12 cellular contexts compared by ENCODE assay signal in genomic region chr15:101244039-101244781, GRCh38. TPM values are rescaled to one million over a fixed set of nuclear protein-coding genes. Genes with fewer than 3 reads are reported as not detected.
DNase-seq lines count a peak whose midpoint lies in the region; ATAC-seq and TF ChIP-seq lines count a peak whose summit lies in the region.
"Had no signal": no experiment of that assay in that cellular context is flagged by ENCODE, and none has a peak within 500 bp of the region (broad histone marks: within the 10 kb centered on the region; RNA-seq: fewer than 3 reads in every experiment).

No MANE protein-coding gene starts in this region.

- no peak overlapping the region for H3K27ac Mint-ChIP-seq in activated naive CD4-positive, alpha-beta T cell treated with anti-CD3 and anti-CD28 coated beads for 36 hours

- H3K79me2 ChIP-seq in SU-DHL-6 (ENCODE audit: insufficient read depth, low read length) = peaks cover 75% of the 10 kb centered on the region

- CTCF ChIA-PET in activated naive CD4-positive, alpha-beta T cell treated with anti-CD3 and anti-CD28 coated beads for 36 hours (lab: Charles Lee) = interaction anchor here (0.8 to 1.5 kb wide), 7 partner anchors 8 to 236 kb away, joined by 3 to 6 read pairs (median 4); no protein-coding TSS in a partner anchor

- TF ChIP-seq CTCF in SU-DHL-6 (IDR thresholded peaks at IDR 0.05; ENCODE audit: insufficient read depth, low read length, poor library complexity, severe bottlenecking) (no peak), esophagus muscularis mucosa (IDR thresholded peaks at IDR 0.05) (no peak), testis (IDR thresholded peaks at IDR 0.05) (no peak)

- intact Hi-C loops in activated naive CD4-positive, alpha-beta T cell treated with anti-CD3 and anti-CD28 coated beads for 36 hours (cut with micrococcal nuclease) = loop anchor here (5.0 kb wide), 1 partner anchor 647 kb away; no protein-coding TSS in a partner anchor
- intact Hi-C loops in esophagus muscularis mucosa (cut with DNase I) = no loop called here
- intact Hi-C loops in testis (cut with DNase I; ENCODE audit: low total_unique reads) = no loop called here

- H4K20me1 ChIP-seq in SU-DHL-6 (ENCODE audit: low read depth, low read length) = peaks cover 5% of the 10 kb centered on the region; the same call in 1 of the 2 replicates

- H3K4me1 ChIP-seq in esophagus muscularis mucosa (peaks cover 41 to 98% (median 95%) of the 10 kb centered on the region in 4 donors), testis (peaks cover 71% of the 10 kb centered on the region)

- H3K27ac ChIP-seq in SU-DHL-6 (ENCODE audit: low read depth, low read length) = peak overlapping the region; percentile 69
- peak overlapping the region in 3 of 4 donors; percentile 1 to 28 (median 3) for H3K27ac ChIP-seq in esophagus muscularis mucosa (replicated peaks in 1 of 4)
- peak overlapping the region; percentile 3 to 56 for H3K27ac ChIP-seq in testis

- H3K9me2 ChIP-seq in SU-DHL-6 (replicated peaks; ENCODE audit: insufficient read depth, low read length) = no peaks in the 10 kb centered on the region

- peaks cover 12% of the 10 kb centered on the region; the same call in 1 of the 2 replicates for H3F3A ChIP-seq in SU-DHL-6 (ENCODE audit: insufficient read depth)

- no peaks in the 10 kb centered on the region for H3K27me3 Mint-ChIP-seq in activated naive CD4-positive, alpha-beta T cell treated with anti-CD3 and anti-CD28 coated beads for 36 hours (ENCODE audit: low read depth)

- peaks cover 14% of the 10 kb centered on the region for H3K36me3 Mint-ChIP-seq in activated naive CD4-positive, alpha-beta T cell treated with anti-CD3 and anti-CD28 coated beads for 36 hours (ENCODE audit: low read depth)

- DNase-seq in activated naive CD4-positive, alpha-beta T cell treated with anti-CD3 and anti-CD28 coated beads for 36 hours = peak; percentile 23
- no peak for DNase-seq in activated naive CD4-positive, alpha-beta T cell (lab: John Stamatoyannopoulos, UW)
- DNase-seq in esophagus muscularis mucosa (ENCODE audit: extremely low spot score) (no peak), testis (no peak), hippocampal formation (lab: John Stamatoyannopoulos, UW) (no peak), islet precursor cell (no peak)
- DNase-seq: BE2C, left lung, NCI-H187, sigmoid colon had no signal

- no peak for TF ChIP-seq EP300 in esophagus muscularis mucosa (IDR thresholded peaks at IDR 0.05)

- ATAC-seq in HG03457 (IDR thresholded peaks at IDR 0.05; ENCODE audit: unreplicated experiment) = no peak

- H3K4me1 Mint-ChIP-seq in activated naive CD4-positive, alpha-beta T cell treated with anti-CD3 and anti-CD28 coated beads for 36 hours (ENCODE audit: low read depth) = peaks cover 87% of the 10 kb centered on the region

- 52% methylated on average over 7 of the region's 7 CpGs for WGBS in esophagus muscularis mucosa
- 49 to 51% methylated on average over 7 of the region's 7 CpGs for WGBS in testis, 2 donors

- H3K9me3 ChIP-seq in SU-DHL-6 (ENCODE audit: insufficient read depth, low read length) = no peaks in the 10 kb centered on the region
- H3K9me3 ChIP-seq in esophagus muscularis mucosa = no peaks in the 10 kb centered on the region
- no peaks in the 10 kb centered on the region for H3K9me3 ChIP-seq in testis
- H3K9me3 ChIP-seq: BE2C, left lung, sigmoid colon had no signal

- H3K27me3 ChIP-seq in SU-DHL-6 (ENCODE audit: low read length) (no peaks in the 10 kb centered on the region), esophagus muscularis mucosa (no peaks in the 10 kb centered on the region), testis (no peaks in the 10 kb centered on the region)
- H3K27me3 ChIP-seq: BE2C, left lung, sigmoid colon had no signal

- no peak for TF ChIP-seq POLR2A in esophagus muscularis mucosa (IDR thresholded peaks at IDR 0.05; ENCODE audit: low read depth)
- TF ChIP-seq POLR2A in testis (IDR thresholded peaks at IDR 0.05) = no peak

- H3K36me3 ChIP-seq in SU-DHL-6 (ENCODE audit: low read length) (no peaks in the 10 kb centered on the region), esophagus muscularis mucosa (peaks cover 0 to 10% (median 0%) of the 10 kb centered on the region in 4 donors), testis (ENCODE audit: low read depth, missing control alignments) (no peaks in the 10 kb centered on the region)
- H3K36me3 ChIP-seq: left lung, sigmoid colon had no signal

- H3K4me3 Mint-ChIP-seq in activated naive CD4-positive, alpha-beta T cell treated with anti-CD3 and anti-CD28 coated beads for 36 hours = peak overlapping the region; percentile 4

- peak overlapping the region; percentile 45 for H3K4me2 ChIP-seq in SU-DHL-6 (ENCODE audit: low read depth, low read length, poor library complexity, severe bottlenecking)

- no peak overlapping the region for H3K4me3 ChIP-seq in SU-DHL-6 (ENCODE audit: insufficient read depth, low read length, poor library complexity, severe bottlenecking)
- no peak overlapping the region for H3K4me3 ChIP-seq in esophagus muscularis mucosa
- no peak overlapping the region for H3K4me3 ChIP-seq in testis
- H3K4me3 ChIP-seq: left lung, sigmoid colon had no signal

- no peak overlapping the region for H2AFZ ChIP-seq in SU-DHL-6 (ENCODE audit: low read depth, low read length, severe bottlenecking)

- 0 out of 2 replicates have a peak overlapping the region, but pooled peaks have one; percentile 8 for H3K9ac ChIP-seq in SU-DHL-6 (ENCODE audit: low read length)

- H3K9me3 Mint-ChIP-seq in activated naive CD4-positive, alpha-beta T cell treated with anti-CD3 and anti-CD28 coated beads for 36 hours = no peaks in the 10 kb centered on the region

RNA-seq across cellular contexts. Expression of gene CHSY1, which starts 7.6 kb away (rescaled TPM):
- 10 to 100 TPM; 19.5 to 21.8 TPM for total RNA-seq in activated naive CD4-positive, alpha-beta T cell treated with anti-CD3 and anti-CD28 coated beads for 36 hours
- total RNA-seq in esophagus muscularis mucosa (10 to 100 TPM; 13.3 to 31.6 (median 19.6) TPM), testis (10 to 100 TPM; 31.1 to 36.1 TPM)
- polyA plus RNA-seq in testis (ENCODE audit: insufficient read depth, low read depth, low replicate concordance) = 20.0 TPM

RNA-seq across cellular contexts. Expression of gene SELENOS, which starts 33.1 kb away (rescaled TPM):
- 10 to 100 TPM; 13.1 to 15.3 TPM for total RNA-seq in activated naive CD4-positive, alpha-beta T cell treated with anti-CD3 and anti-CD28 coated beads for 36 hours
- total RNA-seq in esophagus muscularis mucosa (10 to 100 TPM; 47.3 to 75.4 (median 59.8) TPM), testis (100 to 1,000 TPM; 128 to 134 TPM)
- polyA plus RNA-seq in testis (ENCODE audit: insufficient read depth, low read depth, low replicate concordance) = 178 TPM

RNA-seq across cellular contexts. Expression of gene SNRPA1, which starts 50.8 kb away (rescaled TPM):
- 100 to 1,000 TPM; 205 to 212 TPM for total RNA-seq in activated naive CD4-positive, alpha-beta T cell treated with anti-CD3 and anti-CD28 coated beads for 36 hours
- total RNA-seq in esophagus muscularis mucosa (10 to 100 TPM; 19.9 to 35.7 (median 25.2) TPM), testis (10 to 100 TPM; 91.0 to 91.1 TPM)
- polyA plus RNA-seq in testis (ENCODE audit: insufficient read depth, low read depth, low replicate concordance) = 121 TPM

Comparison
In these comparisons a context has a peak if more than half of its experiments do, and no peak if none do; other contexts are left out.
1. H3K27ac ChIP-seq: peak in every context shown above with its lines; median percentile 69 in SU-DHL-6; 30 in testis; 3 in esophagus muscularis mucosa.